ENCODE assay signal across 19 cellular contexts in the genomic region with DNA sequence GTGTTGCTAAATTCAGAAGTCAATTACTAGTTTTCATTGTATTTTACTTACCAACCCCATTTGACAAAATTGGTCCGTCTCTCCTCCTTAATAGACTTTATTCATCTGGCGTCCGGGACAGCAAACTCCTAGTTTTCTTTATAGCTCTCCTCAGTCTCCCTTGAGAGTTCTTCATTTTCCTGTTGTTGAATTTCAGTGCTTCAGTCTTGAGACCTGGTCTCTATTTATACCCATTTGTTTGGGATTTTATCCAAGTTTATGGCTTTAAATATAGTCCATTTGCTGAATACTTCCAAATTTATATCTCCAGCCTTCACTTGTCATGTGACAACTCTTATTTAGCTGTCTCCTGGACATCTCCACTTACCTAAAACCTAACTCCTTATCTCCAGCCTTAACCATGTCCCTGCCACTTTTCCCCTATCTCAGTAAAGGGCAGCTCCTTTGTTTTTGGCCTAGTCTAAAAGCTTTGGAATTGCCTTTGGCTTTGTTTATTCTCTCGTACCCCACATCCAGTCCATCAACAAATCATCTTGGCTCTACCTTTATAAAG. TPM values are rescaled to one million over a fixed set of nuclear protein-coding genes. Genes with fewer than 3 reads are reported as not detected.
DNase-seq lines count a peak whose midpoint lies in the region; ATAC-seq, FAIRE-seq and TF ChIP-seq lines count a peak whose summit lies in the region.
"Had no signal": no experiment of that assay in that cellular context is flagged by ENCODE, and none has a peak within 500 bp of the region (broad histone marks: within the 10 kb centered on the region; RNA-seq: fewer than 3 reads in every experiment).

No MANE protein-coding gene starts in this region.

- H3K27ac Mint-ChIP-seq in progenitor cell of endocrine pancreas = no peak overlapping the region
- H3K27ac Mint-ChIP-seq: B cell; CD4-positive, CD25-positive, alpha-beta regulatory T cell had no signal

- H2AFZ ChIP-seq in K562 (ENCODE audit: low read depth, low read length) = no peak overlapping the region

- DNase-seq in left ventricle myocardium inferior = no peak
- DNase-seq in left cardiac atrium = no peak
- DNase-seq in K562 (ENCODE audit: extremely low read depth in 1 of 4, low spot score in 3 of 4) = no peak
- DNase-seq in psoas muscle = no peak
- no peak for DNase-seq in NCI-H2107 (lab: John Stamatoyannopoulos, UW)
- DNase-seq in spleen = no peak
- no peak for DNase-seq in progenitor cell of endocrine pancreas (ENCODE audit: low spot score, unreplicated experiment)
- DNase-seq: CD4-positive, CD25-positive, alpha-beta regulatory T cell; EL; GF-D8; MG63; NCI-H1417 treated with DMSO at 0.1 percent for 48 hours; NCI-H187; NCI-H2227 treated with DMSO at 0.1 percent for 48 hours; NCI-H510A had no signal

- no peak overlapping the region for H3K9ac ChIP-seq in K562 (ENCODE audit: insufficient read depth in 1 of 2, low read depth in 2 of 2, low read length in 2 of 2)

- H3K4me2 ChIP-seq in K562 (ENCODE audit: insufficient read depth, low read length) = no peak overlapping the region

- peaks cover 15% of the 10 kb centered on the region for H3K36me3 Mint-ChIP-seq in progenitor cell of endocrine pancreas (ENCODE audit: insufficient read depth)

- H3K9me1 ChIP-seq in K562 (ENCODE audit: control insufficient read depth, insufficient read depth, low read length) = no peaks in the 10 kb centered on the region

- ATAC-seq in left cardiac atrium (no peak), K562 (no peak), psoas muscle (peak in 1 of 4 donors; percentile 25)
- ATAC-seq: A549 had no signal

- FAIRE-seq in K562 (lab: Jason Lieb, UNC) = no peak
- FAIRE-seq: A549, H54 had no signal

- no peak for TF ChIP-seq RAD21 in K562 (CRISPR knock-in tag; conservative IDR thresholded peaks at IDR 0.05 in 1 of 2, IDR thresholded peaks at IDR 0.05 in 1 of 2)

- in situ Hi-C loops in K562 (cut with MboI) = no loop called here

- no peaks in the 10 kb centered on the region for H3K27me3 Mint-ChIP-seq in progenitor cell of endocrine pancreas
- H3K27me3 Mint-ChIP-seq: B cell; CD4-positive, CD25-positive, alpha-beta regulatory T cell had no signal

- peaks cover 87% of the 10 kb centered on the region for H3K79me2 ChIP-seq in K562 (ENCODE audit: control insufficient read depth, insufficient read depth, low read length)

- H3K4me3 ChIP-seq in left ventricle myocardium inferior (peak overlapping the region; percentile 8), K562 (no peak overlapping the region), psoas muscle (peak overlapping the region; percentile 3), spleen (no peak overlapping the region)
- H3K4me3 ChIP-seq: A549, MG63, SJSA1 had no signal

- POLR2A ChIA-PET in K562 (lab: Yijun Ruan, JAX) = no interaction called here

- TF ChIP-seq POLR2A in K562 (conservative IDR thresholded peaks at IDR 0.05) = no peak
- no peak for TF ChIP-seq POLR2A in spleen (IDR thresholded peaks at IDR 0.05)

- intact Hi-C loops in left ventricle myocardium inferior (cut with micrococcal nuclease) (no loop called here), left cardiac atrium (cut with DNase I) (no loop called here), K562 (cut with micrococcal nuclease) (no loop called here), psoas muscle (cut with DNase I) (loop anchor here in 1 of 2 donors (2.0 kb wide), 1 partner anchor 19 kb away; no protein-coding TSS in a partner anchor), spleen (cut with DNase I; ENCODE audit: low total_unique reads) (no loop called here)

- no peak overlapping the region for H3K4me3 Mint-ChIP-seq in progenitor cell of endocrine pancreas (ENCODE audit: low read depth)
- H3K4me3 Mint-ChIP-seq: B cell; CD4-positive, CD25-positive, alpha-beta regulatory T cell had no signal

- BruUV-seq in K562 (replicated peaks; lab: Mats Ljungman, UMichigan) = no TSS peak

- H3K36me3 ChIP-seq in left ventricle myocardium inferior = no peaks in the 10 kb centered on the region
- H3K36me3 ChIP-seq in K562 (ENCODE audit: control insufficient read depth, insufficient read depth, low read length) = no peaks in the 10 kb centered on the region
- H3K36me3 ChIP-seq in psoas muscle (ENCODE audit: insufficient read depth in 1 of 2, low read depth in 1 of 2) = no peaks in the 10 kb centered on the region
- H3K36me3 ChIP-seq in spleen = peaks cover 0 to 26% (median 2%) of the 10 kb centered on the region in 6 donors
- H3K36me3 ChIP-seq: MG63 had no signal

- H3K4me1 ChIP-seq in left ventricle myocardium inferior (peaks cover 87% of the 10 kb centered on the region), K562 (replicated peaks in 1 of 2; ENCODE audit: control insufficient read depth in 2 of 2, insufficient read depth in 2 of 2, low read length in 2 of 2) (no peaks in the 10 kb centered on the region; a peak in 1 of 5 replicates), psoas muscle (peaks cover 84% of the 10 kb centered on the region), spleen (peaks cover 6 to 86% (median 17%) of the 10 kb centered on the region in 6 donors)

- H3K27me3 ChIP-seq in left ventricle myocardium inferior (ENCODE audit: low read depth) (no peaks in the 10 kb centered on the region), K562 (ENCODE audit: control insufficient read depth in 2 of 2, insufficient read depth in 2 of 2, low read length in 2 of 2) (no peaks in the 10 kb centered on the region), psoas muscle (ENCODE audit: insufficient read depth in 3 of 3, low read length in 2 of 3) (no peaks in the 10 kb centered on the region), spleen (replicated peaks in 1 of 7) (no peaks in the 10 kb centered on the region)
- H3K27me3 ChIP-seq: MG63, SJSA1 had no signal

- H3K27ac ChIP-seq in left ventricle myocardium inferior (replicated peaks) (peak overlapping the region; percentile 29), K562 (ENCODE audit: extremely low read depth, low read depth, low read length) (no peak overlapping the region), psoas muscle (peak overlapping the region; percentile 67), spleen (no peak overlapping the region)
- H3K27ac ChIP-seq: SJSA1 had no signal

- H3K9me3 ChIP-seq in left ventricle myocardium inferior (replicated peaks) (peaks cover 10% of the 10 kb centered on the region), K562 (replicated peaks; ENCODE audit: control insufficient read depth, insufficient read depth, low read depth, low read length) (no peaks in the 10 kb centered on the region), psoas muscle (peaks cover 12% of the 10 kb centered on the region), spleen (peaks cover 0 to 5% (median 0%) of the 10 kb centered on the region in 8 donors)
- H3K9me3 ChIP-seq: A549, SJSA1 had no signal

- no peak for TF ChIP-seq EP300 in K562 (IDR thresholded peaks at IDR 0.05; ENCODE audit: low read length)

- peaks cover 8% of the 10 kb centered on the region for H3K9me3 Mint-ChIP-seq in progenitor cell of endocrine pancreas (ENCODE audit: low read depth)

- peaks cover 12% of the 10 kb centered on the region; the same call in 1 of the 2 replicates for H4K20me1 ChIP-seq in K562 (replicated peaks; ENCODE audit: control insufficient read depth, insufficient read depth, low read length)

- H3K4me1 Mint-ChIP-seq in progenitor cell of endocrine pancreas (ENCODE audit: low read depth) = peaks cover 23% of the 10 kb centered on the region

- no peak for TF ChIP-seq CTCF in left ventricle myocardium inferior (IDR thresholded peaks at IDR 0.05; ENCODE audit: borderline replicate concordance)
- TF ChIP-seq CTCF in K562 (IDR thresholded peaks at IDR 0.05 in 2 of 3, conservative IDR thresholded peaks at IDR 0.05 in 1 of 3; ENCODE audit: insufficient read depth in 2 of 3, low read depth in 1 of 3, low read length in 3 of 3) = no peak
- TF ChIP-seq CTCF in psoas muscle (IDR thresholded peaks at IDR 0.05) = no peak
- TF ChIP-seq CTCF in spleen (IDR thresholded peaks at IDR 0.05 in 8 of 11, conservative IDR thresholded peaks at IDR 0.05 in 3 of 11) = no peak
- no peak for TF ChIP-seq CTCF in progenitor cell of endocrine pancreas (IDR thresholded peaks at IDR 0.05; ENCODE audit: unreplicated experiment)

- 83% methylated on average over 4 of the region's 4 CpGs for WGBS in K562 (ENCODE audit: insufficient coverage, low coverage, missing lambda C conversion rate)
- 21 to 41% (median 27%) methylated on average over 4 of the region's 4 CpGs for WGBS in psoas muscle, 3 donors
- 86 to 94% (median 88%) methylated on average over 4 of the region's 4 CpGs for WGBS in spleen, 5 donors

- CTCF ChIA-PET in K562 (lab: Yijun Ruan, JAX; ENCODE audit: low intra/inter-chr PET ratio) = no interaction called here

RNA-seq across cellular contexts. Expression of gene KTN1, which starts 23.5 kb away (rescaled TPM):
- total RNA-seq in left ventricle myocardium inferior (294 TPM), left cardiac atrium (100 to 1,000 TPM; 173 to 176 TPM), K562 (2014; rRNA removed) (51.1 and 57.5 TPM in 2 replicates), K562 (2014; rRNA removed; fragmentation: Illumina TruSeq; extraction: Trizol) (120 and 134 TPM in 2 replicates), K562 (2015; rRNA removed; fragmentation: Illumina TruSeq; extraction: Trizol) (99.6 and 109 TPM in 2 replicates), K562 (2021) (57.5 and 63.6 TPM in 2 replicates), psoas muscle (100 to 1,000 TPM; 238 to 607 (median 348) TPM), spleen (100 to 1,000 TPM in 6 of 7 donors, 10 to 100 TPM in 1; 99.7 to 139 (median 123) TPM), progenitor cell of endocrine pancreas (155 and 158 TPM in 2 replicates)
- 20.3 and 135 TPM in 2 replicates for total RNA-seq in K562 (2011; cell fraction: chromatin; rRNA removed; ENCODE audit: low replicate concordance)
- total RNA-seq in K562 (2011; cell fraction: nucleolus; rRNA removed) = 19.5 and 35.8 TPM in 2 replicates
- 63.8 and 108 TPM in 2 replicates for total RNA-seq in K562 (2011; cell fraction: nucleoplasm; rRNA removed)
- polyA plus RNA-seq in K562 (2011; rRNA removed) (44.8 and 67.4 TPM in 2 replicates), K562 (2014; fragmentation: Illumina TruSeq; extraction: Trizol) (74.2 and 80.2 TPM in 2 replicates), K562 (2014; fragmentation: Nextera tagmentation; extraction: Ambion mirVana) (10 to 100 TPM; 34.8 to 41.6 TPM), K562 (2014; rRNA removed) (45.3 and 58.4 TPM in 2 replicates), psoas muscle (100 to 1,000 TPM; 218 to 576 (median 270) TPM), spleen (10 to 100 TPM; 53.1 to 58.7 (median 57.8) TPM)
- polyA plus RNA-seq in K562 (2011; cell fraction: cytosol; rRNA removed) = 4.3 and 11.4 TPM in 2 replicates
- polyA plus RNA-seq in K562 (2011; cell fraction: nucleus; rRNA removed) = 20.3 and 31.6 TPM in 2 replicates
- polyA plus RNA-seq in K562 (2012) = 44.3 and 49.8 TPM in 2 replicates
- 101 and 119 TPM in 2 replicates for polyA minus RNA-seq in K562 (2011; rRNA and poly(A)+ RNA removed)
- 29.7 and 30.8 TPM in 2 replicates for polyA minus RNA-seq in K562 (2011; cell fraction: cytosol; rRNA and poly(A)+ RNA removed)
- polyA minus RNA-seq in K562 (2011; cell fraction: nucleus; rRNA and poly(A)+ RNA removed) = 46.9 and 94.2 TPM in 2 replicates

Comparison
In these comparisons a context has a peak if more than half of its experiments do, and no peak if none do; other contexts are left out.
1. H3K27ac ChIP-seq: peak in left ventricle myocardium inferior (single experiment) and psoas muscle (single experiment); none in K562 (single experiment) and spleen (0 of 8).
2. H3K4me3 ChIP-seq: peak in left ventricle myocardium inferior (single experiment) and psoas muscle (single experiment); none in K562 (single experiment) and spleen (0 of 8).